8 cellular contexts compared by ENCODE assay signal in genomic region chr2:26770986-26771586, GRCh38. TPM values are rescaled to one million over a fixed set of nuclear protein-coding genes. Genes with fewer than 3 reads are reported as not detected.
DNase-seq lines count a peak whose midpoint lies in the region; ATAC-seq and TF ChIP-seq lines count a peak whose summit lies in the region.

No MANE protein-coding gene starts in this region.

- H3K4me1 ChIP-seq in foreskin keratinocyte, result peaks cover 34% of the 10 kb centered on the region

- H3K4me3 Mint-ChIP-seq in activated CD8-positive, alpha-beta T cell treated with anti-CD3 and anti-CD28 coated beads, Interleukin-2, amount 10 ng/mL, durations not matched to agents 7 days and 5 days, result no peak overlapping the region

- peaks cover 37% of the 10 kb centered on the region for H3K36me3 Mint-ChIP-seq in activated CD8-positive, alpha-beta T cell treated with anti-CD3 and anti-CD28 coated beads, Interleukin-2, amount 10 ng/mL, durations not matched to agents 7 days and 5 days (ENCODE audit: low read depth)

- peaks cover 73% of the 10 kb centered on the region for H3K4me1 Mint-ChIP-seq in activated CD8-positive, alpha-beta T cell treated with anti-CD3 and anti-CD28 coated beads, Interleukin-2, amount 10 ng/mL, durations not matched to agents 7 days and 5 days (ENCODE audit: low read depth)

- no peaks in the 10 kb centered on the region for H3K9me3 Mint-ChIP-seq in activated CD8-positive, alpha-beta T cell treated with anti-CD3 and anti-CD28 coated beads, Interleukin-2, amount 10 ng/mL, durations not matched to agents 7 days and 5 days (ENCODE audit: insufficient read depth)

- intact Hi-C loops in posterior cingulate gyrus (cut with DNase I), result no loop called here

- H3K27me3 ChIP-seq in BJ (ENCODE audit: control insufficient read depth, insufficient read depth, low read length) (no peaks in the 10 kb centered on the region), foreskin keratinocyte (no peaks in the 10 kb centered on the region)

- peak overlapping the region; percentile 34 for H3K27ac Mint-ChIP-seq in activated CD8-positive, alpha-beta T cell treated with anti-CD3 and anti-CD28 coated beads, Interleukin-2, amount 10 ng/mL, durations not matched to agents 7 days and 5 days

- no peak overlapping the region for H3K4me3 ChIP-seq in BJ (ENCODE audit: low read depth, low read length)

- no peaks in the 10 kb centered on the region for H3K27me3 Mint-ChIP-seq in activated CD8-positive, alpha-beta T cell treated with anti-CD3 and anti-CD28 coated beads, Interleukin-2, amount 10 ng/mL, durations not matched to agents 7 days and 5 days (ENCODE audit: low read depth)

- DNase-seq in BJ (ENCODE audit: low read depth), result peak; percentile 44
- DNase-seq in HUDEP-2 (lab: John Stamatoyannopoulos, UW; ENCODE audit: unreplicated experiment in 76 of 76), result peak in 64 of 76 experiments; percentile 3 to 73 (median 52)
- no peak for DNase-seq in activated CD8-positive, alpha-beta T cell treated with anti-CD3 and anti-CD28 coated beads, Interleukin-2, amount 10 ng/mL, durations not matched to agents 7 days and 5 days
- DNase-seq in foreskin keratinocyte, result peak; percentile 75 to 86
- peak in 7 of 10 donors; percentile 35 to 93 (median 66) for DNase-seq in posterior cingulate gyrus

- ATAC-seq in activated CD8-positive, alpha-beta T cell treated with anti-CD3 and anti-CD28 coated beads, Interleukin-2, amount 10 ng/mL, durations not matched to agents 7 days and 5 days, result no peak
- peak; percentile 73 for ATAC-seq in foreskin keratinocyte
- ATAC-seq in HG02678 (IDR thresholded peaks at IDR 0.05; ENCODE audit: unreplicated experiment), result no peak
- no peak for ATAC-seq in GM18498 (IDR thresholded peaks at IDR 0.05; ENCODE audit: unreplicated experiment)
- ATAC-seq in HG03097 (IDR thresholded peaks at IDR 0.05; ENCODE audit: low FRiP score, unreplicated experiment), result no peak

- no peak overlapping the region for H3K27ac ChIP-seq in foreskin keratinocyte

- CTCF ChIA-PET in BJ (lab: Yijun Ruan, JAX), result interaction anchor here (0.7 to 1.6 kb wide), 5 partner anchors 8 to 444 kb away, joined by 3 to 5 read pairs (median 3); no protein-coding TSS in a partner anchor
- CTCF ChIA-PET in activated CD8-positive, alpha-beta T cell treated with anti-CD3 and anti-CD28 coated beads, Interleukin-2, amount 10 ng/mL, durations not matched to agents 7 days and 5 days (lab: Charles Lee), result interaction anchor here (1.1 to 1.9 kb wide), 2 partner anchors 11 to 532 kb away, joined by 4 to 8 read pairs; no protein-coding TSS in a partner anchor

- H3K36me3 ChIP-seq in BJ (ENCODE audit: control insufficient read depth, insufficient read depth, low read length), result peaks cover 22% of the 10 kb centered on the region

- POLR2A ChIA-PET in BJ (lab: Charles Lee), result interaction anchor here (0.6 kb wide), 1 partner anchor 251 kb away, joined by 4 read pairs; no protein-coding TSS in a partner anchor
- POLR2A ChIA-PET in activated CD8-positive, alpha-beta T cell treated with anti-CD3 and anti-CD28 coated beads, Interleukin-2, amount 10 ng/mL, durations not matched to agents 7 days and 5 days (lab: Charles Lee), result interaction anchor here (0.5 to 1.1 kb wide), 2 partner anchors 14 to 336 kb away, joined by 3 read pairs; no protein-coding TSS in a partner anchor

- TF ChIP-seq CTCF in BJ (IDR thresholded peaks at IDR 0.05; ENCODE audit: insufficient read depth, low read depth, low read length) (peak; percentile 51), foreskin keratinocyte (conservative IDR thresholded peaks at IDR 0.05) (peak; percentile 84)

RNA-seq across cellular contexts. Expression of gene SLC35F6, which starts 7.0 kb away (rescaled TPM):
- polyA plus RNA-seq in BJ (2011; rRNA removed), result 25.9 and 37.1 TPM in 2 replicates
- polyA minus RNA-seq in BJ (2011; rRNA and poly(A)+ RNA removed), result 64.3 and 85.8 TPM in 2 replicates
- 10 to 100 TPM; 21.0 to 21.1 TPM for total RNA-seq in activated CD8-positive, alpha-beta T cell treated with anti-CD3 and anti-CD28 coated beads, Interleukin-2, amount 10 ng/mL, durations not matched to agents 7 days and 5 days
- total RNA-seq in foreskin keratinocyte, result 47.3 and 53.8 TPM in 2 replicates
- 26.7 and 28.5 TPM in 2 replicates for polyA plus RNA-seq in foreskin keratinocyte

RNA-seq across cellular contexts. Expression of gene CENPA, which starts 14.8 kb away (rescaled TPM):
- polyA plus RNA-seq in BJ (2011; rRNA removed) (14.7 and 18.9 TPM in 2 replicates), foreskin keratinocyte (28.2 and 37.2 TPM in 2 replicates)
- polyA minus RNA-seq in BJ (2011; rRNA and poly(A)+ RNA removed), result 5.7 and 6.0 TPM in 2 replicates
- 10 to 100 TPM; 55.2 to 58.1 TPM for total RNA-seq in activated CD8-positive, alpha-beta T cell treated with anti-CD3 and anti-CD28 coated beads, Interleukin-2, amount 10 ng/mL, durations not matched to agents 7 days and 5 days
- 30.8 and 39.0 TPM in 2 replicates for total RNA-seq in foreskin keratinocyte
